ENCODE assay signal across 22 cellular contexts in genomic region chr1:181126289-181126688, GRCh38. TPM values are rescaled to one million over a fixed set of nuclear protein-coding genes. Genes with fewer than 3 reads are reported as not detected.
A peak's percentile ranks its signal among the peaks of the same experiment; 100 is the strongest.
DNase-seq lines count a peak whose midpoint lies in the region; ATAC-seq, FAIRE-seq and TF ChIP-seq lines count a peak whose summit lies in the region.
"Had no signal": no experiment of that assay in that cellular context is flagged by ENCODE, and none has a peak within 500 bp of the region (broad histone marks: within the 10 kb centered on the region; RNA-seq: fewer than 3 reads in every experiment).

No MANE protein-coding gene starts in this region.

- no peak overlapping the region for H4K91ac ChIP-seq in IMR-90 (ENCODE audit: insufficient read depth, low read depth, low read length)

- no peak overlapping the region for H4K8ac ChIP-seq in IMR-90 (ENCODE audit: low read depth in 2 of 2, low read length in 2 of 2)

- peaks cover 63% of the 10 kb centered on the region for H3K4me1 Mint-ChIP-seq in neural progenitor cell
- H3K4me1 Mint-ChIP-seq: CD4-positive, alpha-beta memory T cell had no signal

- no peak overlapping the region for H2AK5ac ChIP-seq in IMR-90 (ENCODE audit: low read depth, low read length)

- peak overlapping the region; percentile 66 for H3K27ac Mint-ChIP-seq in neural progenitor cell
- H3K27ac Mint-ChIP-seq: activated CD4-positive, alpha-beta memory T cell treated with anti-CD3 and anti-CD28 coated beads for 36 hours; activated naive CD8-positive, alpha-beta T cell treated with anti-CD3 and anti-CD28 coated beads for 36 hours; CD4-positive, alpha-beta memory T cell; stimulated activated naive CD8-positive, alpha-beta T cell treated with anti-CD3 and anti-CD28 coated beads, Interleukin-15, amount 100 ng/mL, for 72 hours had no signal

- WGBS in IMR-90 (ENCODE audit: extremely low coverage in 2 of 2, insufficient read length in 1 of 2), 2 experiments = 57% methylated on average over 3 of the region's 4 CpGs; no CpG with 5 or more reads in 1 of the 2 experiments
- 100% methylated on average over 4 of the region's 4 CpGs for WGBS in GM12878 (ENCODE audit: insufficient coverage, insufficient replicate concordance, low lambda C conversion rate, missing lambda C conversion rate)
- 87 to 97% (median 88%) methylated on average over 4 of the region's 4 CpGs for WGBS in small intestine, 3 donors

- in situ Hi-C loops in IMR-90 (cut with MboI; ENCODE audit: low sequenced_read_pairs) = no loop called here
- in situ Hi-C loops in GM12878 (cut with MboI) = no loop called here

- H3K36me3 Mint-ChIP-seq in neural progenitor cell = no peaks in the 10 kb centered on the region
- H3K36me3 Mint-ChIP-seq: activated CD4-positive, alpha-beta memory T cell treated with anti-CD3 and anti-CD28 coated beads for 36 hours; activated naive CD8-positive, alpha-beta T cell treated with anti-CD3 and anti-CD28 coated beads for 36 hours; CD4-positive, alpha-beta memory T cell had no signal

- no peak overlapping the region for H3K18ac ChIP-seq in IMR-90 (ENCODE audit: low read depth, low read length)

- SMC1A ChIA-PET in GM12878 (lab: Charles Lee; ENCODE audit: uncharacterized antibody, unreplicated experiment) = interaction anchor here (1.1 to 36.3 kb wide), 4 partner anchors 14 to 88 kb away, joined by 3 to 1399 read pairs (median 38); partner anchors contain the start of gene IER5

- TF ChIP-seq CTCF in IMR-90 (conservative IDR thresholded peaks at IDR 0.05; ENCODE audit: low read depth, low read length) (no peak), GM12878 (IDR thresholded peaks at IDR 0.05 in 2 of 3, conservative IDR thresholded peaks at IDR 0.05 in 1 of 3; ENCODE audit: control insufficient read depth in 2 of 3, extremely low read depth in 1 of 3, insufficient read depth in 1 of 3, low read depth in 3 of 3, low read length in 3 of 3) (no peak), neural progenitor cell (IDR thresholded peaks at IDR 0.05) (no peak)

- peaks cover 12% of the 10 kb centered on the region; the same call in 1 of the 2 replicates for H3K4me1 ChIP-seq in IMR-90 (ENCODE audit: control insufficient read depth, insufficient read depth, low read length)
- peaks cover 58% of the 10 kb centered on the region for H3K4me1 ChIP-seq in GM12878 (ENCODE audit: control insufficient read depth, insufficient read depth, low read length)
- peaks cover 40% of the 10 kb centered on the region for H3K4me1 ChIP-seq in neural progenitor cell
- H3K4me1 ChIP-seq in small intestine (ENCODE audit: control insufficient read depth in 2 of 2, insufficient read depth in 1 of 2, low read depth in 1 of 2, low read length in 1 of 2) = no peaks in the 10 kb centered on the region
- H3K4me1 ChIP-seq: prostate gland had no signal

- H4K5ac ChIP-seq in IMR-90 (ENCODE audit: low read depth, low read length) = no peak overlapping the region

- H3K4me2 ChIP-seq in IMR-90 (ENCODE audit: low read depth, low read length) (no peak overlapping the region), GM12878 (ENCODE audit: control insufficient read depth, insufficient read depth) (no peak overlapping the region), neural progenitor cell (peak overlapping the region; percentile 54)

- dilution Hi-C loops in IMR-90 (cut with HindIII; ENCODE audit: low sequenced_read_pairs, unreplicated experiment) = no loop called here

- H3K79me1 ChIP-seq in IMR-90 (ENCODE audit: low read depth in 1 of 2, low read length in 2 of 2) = no peaks in the 10 kb centered on the region; a peak in 1 of 4 replicates

- intact Hi-C loops in IMR-90 (cut with micrococcal nuclease) (no loop called here), GM12878 (cut with micrococcal nuclease; ENCODE audit: unreplicated experiment) (no loop called here)

- peaks cover 38% of the 10 kb centered on the region for H3F3A ChIP-seq in neural progenitor cell (ENCODE audit: low read depth)

- peaks cover 6% of the 10 kb centered on the region for H3K27me3 Mint-ChIP-seq in neural progenitor cell (ENCODE audit: insufficient read depth, low read depth)
- H3K27me3 Mint-ChIP-seq: activated CD4-positive, alpha-beta memory T cell treated with anti-CD3 and anti-CD28 coated beads for 36 hours had no signal

- POLR2A ChIA-PET in IMR-90 (lab: Charles Lee; ENCODE audit: unreplicated experiment) (no interaction called here), GM12878 (lab: Charles Lee) (interaction anchor here (1.8 to 8.2 kb wide), 4 partner anchors 14 to 35 kb away, joined by 10 to 256 read pairs (median 42); no protein-coding TSS in a partner anchor)

- ATAC-seq in IMR-90 (ENCODE audit: low read depth) (no peak), GM12878 (no peak), HG03469 (IDR thresholded peaks at IDR 0.05; ENCODE audit: unreplicated experiment) (no peak), HG03280 (IDR thresholded peaks at IDR 0.05; ENCODE audit: unreplicated experiment) (no peak)
- ATAC-seq: activated CD4-positive, CD25-positive, alpha-beta regulatory T cell treated with anti-CD3 and anti-CD28 coated beads, Interleukin-2, amount 50 U/mL, for 24 hours; stimulated activated naive CD8-positive, alpha-beta T cell treated with anti-CD3 and anti-CD28 coated beads, Interleukin-15, amount 100 ng/mL, for 72 hours had no signal

- no peak overlapping the region for H2AFZ ChIP-seq in IMR-90 (replicated peaks; ENCODE audit: low read length, poor library complexity)
- H2AFZ ChIP-seq in GM12878 (ENCODE audit: control insufficient read depth, low read depth, low read length) = no peak overlapping the region
- H2AFZ ChIP-seq in neural progenitor cell (replicated peaks) = no peak overlapping the region

- H4K20me1 ChIP-seq in IMR-90 (ENCODE audit: insufficient read depth, low read length) (no peaks in the 10 kb centered on the region), GM12878 (ENCODE audit: control insufficient read depth, insufficient read depth) (no peaks in the 10 kb centered on the region), neural progenitor cell (ENCODE audit: low read depth) (no peaks in the 10 kb centered on the region)

- H3K9me3 ChIP-seq in IMR-90 (ENCODE audit: control insufficient read depth, insufficient read depth, low read length) (no peaks in the 10 kb centered on the region), GM12878 (replicated peaks; ENCODE audit: control insufficient read depth, insufficient read depth, low read length) (no peaks in the 10 kb centered on the region), neural progenitor cell (ENCODE audit: low read depth) (no peaks in the 10 kb centered on the region), small intestine (ENCODE audit: control insufficient read depth, low read depth) (no peaks in the 10 kb centered on the region)
- H3K9me3 ChIP-seq: prostate gland had no signal

- TF ChIP-seq EP300 in GM12878 (IDR thresholded peaks at IDR 0.05; ENCODE audit: borderline replicate concordance in 1 of 2, control insufficient read depth in 1 of 2, low read depth in 2 of 2, low read length in 2 of 2) = no peak

- peak overlapping the region; percentile 57; the same call in 1 of the 3 replicates for H2BK15ac ChIP-seq in IMR-90 (ENCODE audit: low read depth, low read length)

- H3K4ac ChIP-seq in IMR-90 (ENCODE audit: low read depth, low read length) = 0 out of 2 replicates have a peak overlapping the region, but pooled peaks have one; percentile 33

- BruUV-seq in IMR-90 (replicated peaks; lab: Mats Ljungman, UMichigan) = no TSS peak
- no TSS peak for BruUV-seq in GM12878 (replicated peaks; lab: Mats Ljungman, UMichigan)

- H3K9me1 ChIP-seq in IMR-90 (ENCODE audit: insufficient read depth, low read length) = no peaks in the 10 kb centered on the region; the same call in 1 of the 2 replicates

- H3K9ac ChIP-seq in IMR-90 (ENCODE audit: low read depth, low read length) = no peak overlapping the region
- no peak overlapping the region for H3K9ac ChIP-seq in GM12878 (ENCODE audit: control insufficient read depth, insufficient read depth, low read length)
- H3K9ac ChIP-seq in neural progenitor cell = no peak overlapping the region

- no peak overlapping the region for H2BK5ac ChIP-seq in IMR-90 (ENCODE audit: low read depth, low read length, poor library complexity, severe bottlenecking)

- H3K9me3 Mint-ChIP-seq in neural progenitor cell = no peaks in the 10 kb centered on the region
- H3K9me3 Mint-ChIP-seq: activated CD4-positive, alpha-beta memory T cell treated with anti-CD3 and anti-CD28 coated beads for 36 hours; activated naive CD8-positive, alpha-beta T cell treated with anti-CD3 and anti-CD28 coated beads for 36 hours; CD4-positive, alpha-beta memory T cell; stimulated activated naive CD8-positive, alpha-beta T cell treated with anti-CD3 and anti-CD28 coated beads, Interleukin-15, amount 100 ng/mL, for 72 hours had no signal

- H3K4me3 ChIP-seq in IMR-90 (ENCODE audit: insufficient read depth, low read depth, low read length) (no peak overlapping the region), GM12878 (no peak overlapping the region), neural progenitor cell (no peak overlapping the region), small intestine (ENCODE audit: low read depth in 1 of 2, low read length in 2 of 2) (no peak overlapping the region)
- H3K4me3 ChIP-seq: prostate gland had no signal

- CTCF ChIA-PET in IMR-90 (lab: Yijun Ruan, JAX) = no interaction called here
- CTCF ChIA-PET in GM12878 (lab: Yijun Ruan, JAX) = interaction anchor here (0.6 to 36.6 kb wide), 4 partner anchors 16 to 305 kb away, joined by 4 to 1067 read pairs (median 28); partner anchors contain the start of gene IER5

- H3K4me3 Mint-ChIP-seq in neural progenitor cell = peak overlapping the region; percentile 33
- H3K4me3 Mint-ChIP-seq: activated CD4-positive, alpha-beta memory T cell treated with anti-CD3 and anti-CD28 coated beads for 36 hours; activated naive CD8-positive, alpha-beta T cell treated with anti-CD3 and anti-CD28 coated beads for 36 hours; CD4-positive, alpha-beta memory T cell; stimulated activated naive CD8-positive, alpha-beta T cell treated with anti-CD3 and anti-CD28 coated beads, Interleukin-15, amount 100 ng/mL, for 72 hours had no signal

- TF ChIP-seq POLR2A in IMR-90 (IDR thresholded peaks at IDR 0.05; ENCODE audit: low read depth, low read length) = no peak
- no peak for TF ChIP-seq POLR2A in GM12878 (IDR thresholded peaks at IDR 0.05; ENCODE audit: low read depth, low read length)

- H3K27me3 ChIP-seq in IMR-90 (ENCODE audit: control insufficient read depth, insufficient read depth, low read length) = no peaks in the 10 kb centered on the region
- H3K27me3 ChIP-seq in GM12878 (replicated peaks in 1 of 2; ENCODE audit: control insufficient read depth in 2 of 2, insufficient read depth in 2 of 2, low read length in 1 of 2) = no peaks in the 10 kb centered on the region
- H3K27me3 ChIP-seq in neural progenitor cell = no peaks in the 10 kb centered on the region
- H3K27me3 ChIP-seq in small intestine (ENCODE audit: control insufficient read depth in 2 of 2, insufficient read depth in 2 of 2, low read length in 2 of 2) = no peaks in the 10 kb centered on the region

- TF ChIP-seq RAD21 in IMR-90 (IDR thresholded peaks at IDR 0.05; ENCODE audit: low read length) = no peak
- no peak for TF ChIP-seq RAD21 in GM12878 (IDR thresholded peaks at IDR 0.05; ENCODE audit: insufficient read depth, low read depth, low read length)

- H3K79me2 ChIP-seq in GM12878 (ENCODE audit: control insufficient read depth, insufficient read depth, low read length) (peaks cover 7% of the 10 kb centered on the region), neural progenitor cell (ENCODE audit: low read depth) (no peaks in the 10 kb centered on the region)

- peak; percentile 34 for DNase-seq in DMS79 treated with DMSO at 0.1 percent for 48 hours (lab: John Stamatoyannopoulos, UW)
- no peak for DNase-seq in DMS79 (lab: John Stamatoyannopoulos, UW)
- DNase-seq in IMR-90 = no peak
- DNase-seq in GM12878 (ENCODE audit: low read depth, low spot score) = no peak
- no peak for DNase-seq in neural progenitor cell (ENCODE audit: low spot score)
- no peak for DNase-seq in small intestine
- DNase-seq: activated CD4-positive, alpha-beta memory T cell treated with anti-CD3 and anti-CD28 coated beads for 36 hours; activated effector memory CD4-positive, alpha-beta T cell treated with Interleukin-2 at 50 U/mL for 16 hours; activated naive CD8-positive, alpha-beta T cell treated with anti-CD3 and anti-CD28 coated beads for 36 hours; aorta; CD4-positive, alpha-beta memory T cell; GF-D8; left cardiac atrium; mesenchymal stem cell; stimulated activated naive CD8-positive, alpha-beta T cell treated with anti-CD3 and anti-CD28 coated beads, Interleukin-15, amount 100 ng/mL, for 72 hours; T-helper 1 cell had no signal

- H2AK9ac ChIP-seq in IMR-90 (replicated peaks; ENCODE audit: low read depth, low read length, poor library complexity) = no peak overlapping the region

- H2BK120ac ChIP-seq in IMR-90 (ENCODE audit: low read depth, low read length) = no peak overlapping the region

- H3K27ac ChIP-seq in IMR-90 (ENCODE audit: insufficient read depth, low read length) (no peak overlapping the region), GM12878 (ENCODE audit: control insufficient read depth, insufficient read depth) (no peak overlapping the region), neural progenitor cell (no peak overlapping the region), small intestine (ENCODE audit: low read depth in 1 of 2, low read length in 1 of 2) (no peak overlapping the region)
- H3K27ac ChIP-seq: prostate gland had no signal

- no peak overlapping the region for H3K14ac ChIP-seq in IMR-90 (replicated peaks; ENCODE audit: low read depth, low read length)

- no peak overlapping the region for H3K56ac ChIP-seq in IMR-90 (ENCODE audit: extremely low read depth, insufficient read depth, low read length)

- no peak overlapping the region for H3K23ac ChIP-seq in IMR-90 (ENCODE audit: low read depth, low read length)

- no peak for FAIRE-seq in GM12878 (lab: Jason Lieb, UNC)
- FAIRE-seq in small intestine (lab: Jason Lieb, UNC) = no peak
- FAIRE-seq: frontal cortex, TTC549 had no signal

- RAD21 ChIA-PET in GM12878 (lab: Charles Lee; ENCODE audit: unreplicated experiment) = interaction anchor here (1.0 to 21.2 kb wide), 5 partner anchors 9 to 113 kb away, joined by 3 to 966 read pairs (median 17); partner anchors contain the start of gene IER5

- H3K36me3 ChIP-seq in IMR-90 (ENCODE audit: control insufficient read depth, insufficient read depth, low read length) (no peaks in the 10 kb centered on the region), GM12878 (ENCODE audit: control insufficient read depth in 2 of 2, insufficient read depth in 2 of 2, low read length in 1 of 2) (no peaks in the 10 kb centered on the region), neural progenitor cell (no peaks in the 10 kb centered on the region), small intestine (ENCODE audit: control insufficient read depth in 2 of 2, insufficient read depth in 2 of 2, low read length in 2 of 2) (no peaks in the 10 kb centered on the region)
- H3K36me3 ChIP-seq: prostate gland had no signal

- no peak overlapping the region for H2BK20ac ChIP-seq in IMR-90 (ENCODE audit: low read depth, low read length)

RNA-seq across cellular contexts. Expression of gene IER5, which starts 37.8 kb away (rescaled TPM):
- 15.8 and 29.4 TPM in 2 replicates for total RNA-seq in IMR-90 (2012; rRNA removed)
- polyA plus RNA-seq in IMR-90 (2012; rRNA removed) = 27.1 and 28.9 TPM in 2 replicates
- 22.5 and 29.5 TPM in 2 replicates for polyA plus RNA-seq in IMR-90 (2012; cell fraction: cytosol; rRNA removed)
- 32.6 and 44.5 TPM in 2 replicates for polyA plus RNA-seq in IMR-90 (2012; cell fraction: nucleus; rRNA removed; ENCODE audit: low replicate concordance)
- 88.8 and 93.7 TPM in 2 replicates for total RNA-seq in GM12878 (2013; cell fraction: nucleolus; rRNA removed)
- 65.4 and 69.4 TPM in 2 replicates for total RNA-seq in GM12878 (2014; rRNA removed)
- total RNA-seq in GM12878 (2014; rRNA removed; fragmentation: Illumina TruSeq; extraction: Trizol) = 32.7 and 34.9 TPM in 2 replicates
- 73.9 and 75.2 TPM in 2 replicates for total RNA-seq in GM12878 (2021)
- 6.6 TPM for polyA plus RNA-seq in GM12878 (2011; ENCODE audit: low read depth)
- 36.4 and 44.1 TPM in 2 replicates for polyA plus RNA-seq in GM12878 (2011; rRNA removed)
- polyA plus RNA-seq in GM12878 (2011; cell fraction: cytosol; rRNA removed) = 32.3 and 38.9 TPM in 2 replicates
- polyA plus RNA-seq in GM12878 (2011; cell fraction: nucleus; rRNA removed) = 59.7 and 70.4 TPM in 2 replicates
- 24.5 and 28.7 TPM in 2 replicates for polyA plus RNA-seq in GM12878 (2012)
- polyA plus RNA-seq in GM12878 (2014; fragmentation: Illumina TruSeq; extraction: Trizol) = 22.4 and 26.2 TPM in 2 replicates
- polyA plus RNA-seq in GM12878 (2014; fragmentation: Nextera tagmentation; extraction: Ambion mirVana) = 10 to 100 TPM in 1 of 2 experiments, 1 to 10 TPM in 1; 6.2 to 19.5 TPM
- 52.3 and 62.0 TPM in 2 replicates for polyA plus RNA-seq in GM12878 (2014; rRNA removed)
- polyA plus RNA-seq in GM12878 (2016; fragmentation: Nextera tagmentation; extraction: Ambion mirVana) = 10 to 100 TPM in 1 of 2 experiments, 1 to 10 TPM in 1; 4.3 to 11.7 TPM
- polyA minus RNA-seq in GM12878 (2011; rRNA and poly(A)+ RNA removed) = 30.4 and 44.0 TPM in 2 replicates
- polyA minus RNA-seq in GM12878 (2011; cell fraction: cytosol; rRNA and poly(A)+ RNA removed) = 24.5 TPM in 2 replicates
- polyA minus RNA-seq in GM12878 (2011; cell fraction: nucleus; rRNA and poly(A)+ RNA removed) = 69.0 and 99.9 TPM in 2 replicates
- 8.0 and 15.3 TPM in 2 replicates for total RNA-seq in neural progenitor cell (ENCODE audit: low replicate concordance)
- 1 to 10 TPM; 4.5 to 7.4 (median 5.1) TPM for polyA plus RNA-seq in small intestine
